9 cellular contexts compared by ENCODE assay signal in genomic region chr19:2044709-2045500, GRCh38. TPM values are rescaled to one million over a fixed set of nuclear protein-coding genes. Genes with fewer than 3 reads are reported as not detected.
A peak's percentile ranks its signal among the peaks of the same experiment; 100 is the strongest.
DNase-seq lines count a peak whose midpoint lies in the region; ATAC-seq, FAIRE-seq and TF ChIP-seq lines count a peak whose summit lies in the region.
"Had no signal": no experiment of that assay in that cellular context is flagged by ENCODE, and none has a peak within 500 bp of the region (broad histone marks: within the 10 kb centered on the region; RNA-seq: fewer than 3 reads in every experiment).

No MANE protein-coding gene starts in this region.

- H3K27me3 Mint-ChIP-seq in naive thymus-derived CD4-positive, alpha-beta T cell: no peaks in the 10 kb centered on the region
- no peaks in the 10 kb centered on the region for H3K27me3 Mint-ChIP-seq in mesothelial cell of epicardium (ENCODE audit: low read depth)

- TF ChIP-seq POLR2A in GM18951 (IDR thresholded peaks at IDR 0.05; ENCODE audit: extremely low read depth, insufficient read depth, insufficient read length) (peak; percentile 8), GM12878 (IDR thresholded peaks at IDR 0.05; ENCODE audit: low read depth, low read length) (peak; percentile 43)

- H3K36me3 Mint-ChIP-seq in naive thymus-derived CD4-positive, alpha-beta T cell: peaks cover 0 to 10% (median 0%) of the 10 kb centered on the region in 5 donors
- no peaks in the 10 kb centered on the region for H3K36me3 Mint-ChIP-seq in mesothelial cell of epicardium

- H3K9ac ChIP-seq in GM12878 (ENCODE audit: control insufficient read depth, insufficient read depth, low read length): no peak overlapping the region

- peaks cover 17 to 21% of the 10 kb centered on the region in 2 experiments for H3K36me3 ChIP-seq in GM12878 (ENCODE audit: control insufficient read depth in 2 of 2, insufficient read depth in 2 of 2, low read length in 1 of 2)
- peaks cover 0 to 84% (median 32%) of the 10 kb centered on the region in 3 experiments for H3K36me3 ChIP-seq in naive thymus-derived CD4-positive, alpha-beta T cell (ENCODE audit: control insufficient read depth in 2 of 3, insufficient read depth in 3 of 3, low read length in 3 of 3)

- no peak overlapping the region; the same call in 1 of the 2 replicates for H3K4me3 ChIP-seq in GM12878
- H3K4me3 ChIP-seq in naive thymus-derived CD4-positive, alpha-beta T cell (ENCODE audit: low read length): no peak overlapping the region

- no peaks in the 10 kb centered on the region for H3K9me3 Mint-ChIP-seq in naive thymus-derived CD4-positive, alpha-beta T cell
- H3K9me3 Mint-ChIP-seq in mesothelial cell of epicardium: no peaks in the 10 kb centered on the region

- TF ChIP-seq CTCF in 22Rv1 (IDR thresholded peaks at IDR 0.05) (no peak), GM12878 (IDR thresholded peaks at IDR 0.05 in 2 of 3, conservative IDR thresholded peaks at IDR 0.05 in 1 of 3; ENCODE audit: control insufficient read depth in 2 of 3, extremely low read depth in 1 of 3, insufficient read depth in 1 of 3, low read depth in 3 of 3, low read length in 3 of 3) (no peak), mesothelial cell of epicardium (IDR thresholded peaks at IDR 0.05; ENCODE audit: unreplicated experiment) (no peak)

- H3K4me2 ChIP-seq in GM12878 (ENCODE audit: control insufficient read depth, insufficient read depth): peak overlapping the region; percentile 50

- no peak for TF ChIP-seq RAD21 in GM12878 (IDR thresholded peaks at IDR 0.05; ENCODE audit: insufficient read depth, low read depth, low read length)

- CTCF ChIA-PET in GM12878 (lab: Yijun Ruan, JAX): interaction anchor here (1.0 kb wide), 1 partner anchor 10 kb away, joined by 3 read pairs; no protein-coding TSS in a partner anchor
- CTCF ChIA-PET in naive thymus-derived CD4-positive, alpha-beta T cell (lab: Charles Lee): no interaction called here

- H4K20me1 ChIP-seq in GM12878 (ENCODE audit: control insufficient read depth, insufficient read depth): peaks cover 13% of the 10 kb centered on the region

- H3K27ac ChIP-seq in 22Rv1: peak overlapping the region; percentile 71
- no peak overlapping the region for H3K27ac ChIP-seq in GM12878 (ENCODE audit: control insufficient read depth, insufficient read depth)
- H3K27ac ChIP-seq in naive thymus-derived CD4-positive, alpha-beta T cell (ENCODE audit: low read depth, low read length): peak overlapping the region; percentile 97

- no peaks in the 10 kb centered on the region for H3K9me3 ChIP-seq in GM12878 (replicated peaks; ENCODE audit: control insufficient read depth, insufficient read depth, low read length)
- H3K9me3 ChIP-seq in naive thymus-derived CD4-positive, alpha-beta T cell (ENCODE audit: control insufficient read depth in 2 of 3, low read length in 3 of 3): no peaks in the 10 kb centered on the region

- POLR2A ChIA-PET in GM12878 (lab: Charles Lee): interaction anchor here (1.0 to 4.3 kb wide), 2 partner anchors 22 to 49 kb away, joined by 3 to 37 read pairs; no protein-coding TSS in a partner anchor
- POLR2A ChIA-PET in naive thymus-derived CD4-positive, alpha-beta T cell (lab: Charles Lee): interaction anchor here (0.7 to 6.5 kb wide), 4 partner anchors 10 to 51 kb away, joined by 3 to 34 read pairs (median 16); no protein-coding TSS in a partner anchor

- intact Hi-C loops in GM12878 (cut with micrococcal nuclease; ENCODE audit: unreplicated experiment): no loop called here
- intact Hi-C loops in naive thymus-derived CD4-positive, alpha-beta T cell (cut with micrococcal nuclease): no loop called here

- peak overlapping the region in 7 of 9 donors; percentile 62 to 92 (median 78) for H3K27ac Mint-ChIP-seq in naive thymus-derived CD4-positive, alpha-beta T cell
- no peak overlapping the region for H3K27ac Mint-ChIP-seq in mesothelial cell of epicardium

- no peaks in the 10 kb centered on the region for H3K27me3 ChIP-seq in GM12878 (replicated peaks in 1 of 2; ENCODE audit: control insufficient read depth in 2 of 2, insufficient read depth in 2 of 2, low read length in 1 of 2)
- H3K27me3 ChIP-seq in naive thymus-derived CD4-positive, alpha-beta T cell (ENCODE audit: control insufficient read depth in 2 of 2, insufficient read depth in 2 of 2, low read length in 2 of 2): no peaks in the 10 kb centered on the region

- no peak for ATAC-seq in GM12878
- no peak for ATAC-seq in naive thymus-derived CD4-positive, alpha-beta T cell
- no peak for ATAC-seq in GM21528 (IDR thresholded peaks at IDR 0.05; ENCODE audit: low FRiP score, unreplicated experiment)

- peak overlapping the region in 4 of 10 donors; percentile 19 to 45 (median 32) for H3K4me3 Mint-ChIP-seq in naive thymus-derived CD4-positive, alpha-beta T cell
- no peak overlapping the region for H3K4me3 Mint-ChIP-seq in mesothelial cell of epicardium

- SMC1A ChIA-PET in GM12878 (lab: Charles Lee; ENCODE audit: uncharacterized antibody, unreplicated experiment): no interaction called here

- in situ Hi-C loops in GM18951 (cut with MboI; ENCODE audit: low sequenced_read_pairs, unreplicated experiment): no loop called here
- in situ Hi-C loops in GM12878 (cut with MboI): no loop called here

- no peak for TF ChIP-seq EP300 in GM12878 (IDR thresholded peaks at IDR 0.05; ENCODE audit: borderline replicate concordance in 1 of 2, control insufficient read depth in 1 of 2, low read depth in 2 of 2, low read length in 2 of 2)

- 67% methylated on average over 18 of the region's 18 CpGs for WGBS in GM12878 (ENCODE audit: insufficient coverage, insufficient replicate concordance, low lambda C conversion rate, missing lambda C conversion rate)

- peaks cover 50% of the 10 kb centered on the region for H3K4me1 ChIP-seq in GM12878 (ENCODE audit: control insufficient read depth, insufficient read depth, low read length)
- peaks cover 48 to 76% of the 10 kb centered on the region in 2 donors for H3K4me1 ChIP-seq in naive thymus-derived CD4-positive, alpha-beta T cell (ENCODE audit: control insufficient read depth in 2 of 2, insufficient read depth in 2 of 2, low read length in 2 of 2)

- H3K4me1 Mint-ChIP-seq in naive thymus-derived CD4-positive, alpha-beta T cell: peaks cover 4 to 60% (median 29%) of the 10 kb centered on the region in 7 donors
- peaks cover 21% of the 10 kb centered on the region for H3K4me1 Mint-ChIP-seq in mesothelial cell of epicardium

- RAD21 ChIA-PET in GM12878 (lab: Charles Lee; ENCODE audit: unreplicated experiment): interaction anchor here (0.5 kb wide), 2 partner anchors 25 to 39 kb away, joined by 3 to 4 read pairs; no protein-coding TSS in a partner anchor

- peaks cover 68% of the 10 kb centered on the region for H3K79me2 ChIP-seq in GM12878 (ENCODE audit: control insufficient read depth, insufficient read depth, low read length)

- H2AFZ ChIP-seq in GM12878 (ENCODE audit: control insufficient read depth, low read depth, low read length): no peak overlapping the region

- BruUV-seq in GM12878 (replicated peaks; lab: Mats Ljungman, UMichigan): no TSS peak

- DNase-seq in GM12878 (ENCODE audit: low read depth, low spot score) (no peak), mucosa of gallbladder (ENCODE audit: low spot score) (no peak), hypothalamus (lab: John Stamatoyannopoulos, UW) (no peak), mesothelial cell of epicardium (ENCODE audit: low spot score in 2 of 2, unreplicated experiment in 2 of 2) (no peak)
- no peak for DNase-seq in naive thymus-derived CD4-positive, alpha-beta T cell
- DNase-seq: stimulated activated CD8-positive, alpha-beta memory T cell treated with anti-CD3 and anti-CD28 coated beads, Interleukin-4, amount 100 ng/mL, for 48 hours had no signal

- no peak for FAIRE-seq in GM12878 (lab: Jason Lieb, UNC)

RNA-seq across cellular contexts. Expression of gene MKNK2, which starts 6.1 kb away (rescaled TPM):
- 200 and 243 TPM in 2 replicates for total RNA-seq in GM12878 (2013; cell fraction: nucleolus; rRNA removed)
- total RNA-seq in GM12878 (2014; rRNA removed): 159 and 168 TPM in 2 replicates
- total RNA-seq in GM12878 (2014; rRNA removed; fragmentation: Illumina TruSeq; extraction: Trizol): 70.3 and 77.9 TPM in 2 replicates
- 365 and 378 TPM in 2 replicates for total RNA-seq in GM12878 (2021)
- 99.4 TPM for polyA plus RNA-seq in GM12878 (2011; ENCODE audit: low read depth)
- polyA plus RNA-seq in GM12878 (2011; rRNA removed): 113 and 223 TPM in 2 replicates
- 264 and 354 TPM in 2 replicates for polyA plus RNA-seq in GM12878 (2011; cell fraction: cytosol; rRNA removed)
- 566 and 615 TPM in 2 replicates for polyA plus RNA-seq in GM12878 (2011; cell fraction: nucleus; rRNA removed)
- 257 and 345 TPM in 2 replicates for polyA plus RNA-seq in GM12878 (2012)
- polyA plus RNA-seq in GM12878 (2014; fragmentation: Illumina TruSeq; extraction: Trizol): 29.6 and 61.9 TPM in 2 replicates
- 10 to 100 TPM in 1 of 2 experiments, 1 to 10 TPM in 1; 9.6 to 17.6 TPM for polyA plus RNA-seq in GM12878 (2014; fragmentation: Nextera tagmentation; extraction: Ambion mirVana)
- 195 and 218 TPM in 2 replicates for polyA plus RNA-seq in GM12878 (2014; rRNA removed)
- 10 to 100 TPM; 38.3 to 53.3 TPM for polyA plus RNA-seq in GM12878 (2016; fragmentation: Nextera tagmentation; extraction: Ambion mirVana)
- polyA minus RNA-seq in GM12878 (2011; rRNA and poly(A)+ RNA removed): 188 and 408 TPM in 2 replicates
- 223 and 291 TPM in 2 replicates for polyA minus RNA-seq in GM12878 (2011; cell fraction: cytosol; rRNA and poly(A)+ RNA removed)
- 114 and 130 TPM in 2 replicates for polyA minus RNA-seq in GM12878 (2011; cell fraction: nucleus; rRNA and poly(A)+ RNA removed)
- 100 to 1,000 TPM; 190 to 347 (median 238) TPM for total RNA-seq in naive thymus-derived CD4-positive, alpha-beta T cell
- 10 to 100 TPM; 28.8 to 52.9 TPM for polyA plus RNA-seq in naive thymus-derived CD4-positive, alpha-beta T cell
- 246 TPM for total RNA-seq in mucosa of gallbladder
- 92.6 to 97.1 TPM (median 95.9 TPM) in 3 replicates for total RNA-seq in mesothelial cell of epicardium

RNA-seq across cellular contexts. Expression of gene BTBD2, which starts 29.4 kb away (rescaled TPM):
- 28.6 and 36.5 TPM in 2 replicates for total RNA-seq in GM12878 (2013; cell fraction: nucleolus; rRNA removed)
- total RNA-seq in GM12878 (2014; rRNA removed) (18.3 and 19.9 TPM in 2 replicates), GM12878 (2014; rRNA removed; fragmentation: Illumina TruSeq; extraction: Trizol) (8.2 and 10.6 TPM in 2 replicates), GM12878 (2021) (62.2 and 66.2 TPM in 2 replicates), mucosa of gallbladder (92.2 TPM), mesothelial cell of epicardium (112 to 118 TPM (median 114 TPM) in 3 replicates)
- 14.1 TPM for polyA plus RNA-seq in GM12878 (2011; ENCODE audit: low read depth)
- polyA plus RNA-seq in GM12878 (2011; rRNA removed) (8.8 and 18.6 TPM in 2 replicates), GM12878 (2014; fragmentation: Illumina TruSeq; extraction: Trizol) (3.2 and 10.1 TPM in 2 replicates), GM12878 (2014; fragmentation: Nextera tagmentation; extraction: Ambion mirVana) (under 1 TPM; 0.13 to 0.37 TPM), GM12878 (2014; rRNA removed) (45.4 and 50.9 TPM in 2 replicates), GM12878 (2016; fragmentation: Nextera tagmentation; extraction: Ambion mirVana) (1 to 10 TPM; 4.5 to 5.5 TPM)
- polyA plus RNA-seq in GM12878 (2011; cell fraction: cytosol; rRNA removed): 17.6 and 23.3 TPM in 2 replicates
- polyA plus RNA-seq in GM12878 (2011; cell fraction: nucleus; rRNA removed): 31.2 and 32.5 TPM in 2 replicates
- polyA plus RNA-seq in GM12878 (2012): 56.8 and 72.7 TPM in 2 replicates
- polyA minus RNA-seq in GM12878 (2011; rRNA and poly(A)+ RNA removed): 7.7 and 16.5 TPM in 2 replicates
- 16.2 TPM in 2 replicates for polyA minus RNA-seq in GM12878 (2011; cell fraction: cytosol; rRNA and poly(A)+ RNA removed)
- polyA minus RNA-seq in GM12878 (2011; cell fraction: nucleus; rRNA and poly(A)+ RNA removed): 5.9 and 13.0 TPM in 2 replicates
- total RNA-seq in naive thymus-derived CD4-positive, alpha-beta T cell: 10 to 100 TPM; 53.0 to 70.8 (median 67.5) TPM
- 1 to 10 TPM; 5.2 to 6.5 TPM for polyA plus RNA-seq in naive thymus-derived CD4-positive, alpha-beta T cell

RNA-seq across cellular contexts. Expression of gene MOB3A, which starts 51.2 kb away (rescaled TPM):
- 153 and 159 TPM in 2 replicates for total RNA-seq in GM12878 (2013; cell fraction: nucleolus; rRNA removed)
- total RNA-seq in GM12878 (2014; rRNA removed) (56.6 and 69.6 TPM in 2 replicates), GM12878 (2014; rRNA removed; fragmentation: Illumina TruSeq; extraction: Trizol) (32.7 and 40.5 TPM in 2 replicates), GM12878 (2021) (176 and 181 TPM in 2 replicates), mucosa of gallbladder (59.0 TPM), mesothelial cell of epicardium (33.0 to 34.7 TPM (median 34.1 TPM) in 3 replicates)
- polyA plus RNA-seq in GM12878 (2011; ENCODE audit: low read depth): 73.8 TPM
- polyA plus RNA-seq in GM12878 (2011; rRNA removed) (71.7 and 229 TPM in 2 replicates), GM12878 (2014; fragmentation: Illumina TruSeq; extraction: Trizol) (54.2 and 82.9 TPM in 2 replicates), GM12878 (2014; fragmentation: Nextera tagmentation; extraction: Ambion mirVana) (10 to 100 TPM in 1 of 2 experiments, 1 to 10 TPM in 1; 7.5 to 10.9 TPM), GM12878 (2014; rRNA removed) (123 and 147 TPM in 2 replicates), GM12878 (2016; fragmentation: Nextera tagmentation; extraction: Ambion mirVana) (10 to 100 TPM; 79.3 to 79.5 TPM)
- 315 and 350 TPM in 2 replicates for polyA plus RNA-seq in GM12878 (2011; cell fraction: cytosol; rRNA removed)
- 137 and 163 TPM in 2 replicates for polyA plus RNA-seq in GM12878 (2011; cell fraction: nucleus; rRNA removed)
- 168 TPM in 2 replicates for polyA plus RNA-seq in GM12878 (2012)
- 236 and 392 TPM in 2 replicates for polyA minus RNA-seq in GM12878 (2011; rRNA and poly(A)+ RNA removed)
- 239 TPM in 2 replicates for polyA minus RNA-seq in GM12878 (2011; cell fraction: cytosol; rRNA and poly(A)+ RNA removed)
- 54.2 and 86.9 TPM in 2 replicates for polyA minus RNA-seq in GM12878 (2011; cell fraction: nucleus; rRNA and poly(A)+ RNA removed)
- total RNA-seq in naive thymus-derived CD4-positive, alpha-beta T cell: 100 to 1,000 TPM in 4 of 5 experiments, 10 to 100 TPM in 1; 93.2 to 269 (median 117) TPM
- polyA plus RNA-seq in naive thymus-derived CD4-positive, alpha-beta T cell: 100 to 1,000 TPM in 1 of 2 donors, 10 to 100 TPM in 1; 49.5 to 114 TPM

RNA-seq across cellular contexts. Expression of gene IZUMO4, which starts 51.8 kb away (rescaled TPM):
- total RNA-seq in GM12878 (2013; cell fraction: nucleolus; rRNA removed): 35.1 and 37.8 TPM in 2 replicates
- total RNA-seq in GM12878 (2014; rRNA removed): 20.7 and 22.3 TPM in 2 replicates
- 7.2 and 7.6 TPM in 2 replicates for total RNA-seq in GM12878 (2014; rRNA removed; fragmentation: Illumina TruSeq; extraction: Trizol)
- 12.0 and 14.6 TPM in 2 replicates for total RNA-seq in GM12878 (2021)
- polyA plus RNA-seq in GM12878 (2011; ENCODE audit: low read depth): 16.5 TPM
- 14.2 and 22.9 TPM in 2 replicates for polyA plus RNA-seq in GM12878 (2011; rRNA removed)
- 23.3 and 39.9 TPM in 2 replicates for polyA plus RNA-seq in GM12878 (2011; cell fraction: cytosol; rRNA removed)
- polyA plus RNA-seq in GM12878 (2011; cell fraction: nucleus; rRNA removed): 285 and 407 TPM in 2 replicates
- polyA plus RNA-seq in GM12878 (2012): 52.8 and 57.2 TPM in 2 replicates
- 3.8 and 7.3 TPM in 2 replicates for polyA plus RNA-seq in GM12878 (2014; fragmentation: Illumina TruSeq; extraction: Trizol)
- polyA plus RNA-seq in GM12878 (2014; fragmentation: Nextera tagmentation; extraction: Ambion mirVana): 1 to 10 TPM in 1 of 2 experiments, under 1 TPM in 1; 0.53 to 1.9 TPM
- polyA plus RNA-seq in GM12878 (2014; rRNA removed): 27.1 and 30.3 TPM in 2 replicates
- polyA plus RNA-seq in GM12878 (2016; fragmentation: Nextera tagmentation; extraction: Ambion mirVana): 1 to 10 TPM; 5.5 to 6.9 TPM
- 7.2 and 11.1 TPM in 2 replicates for polyA minus RNA-seq in GM12878 (2011; rRNA and poly(A)+ RNA removed)
- polyA minus RNA-seq in GM12878 (2011; cell fraction: cytosol; rRNA and poly(A)+ RNA removed): 4.0 and 5.9 TPM in 2 replicates
- 23.2 and 25.0 TPM in 2 replicates for polyA minus RNA-seq in GM12878 (2011; cell fraction: nucleus; rRNA and poly(A)+ RNA removed)
- 10 to 100 TPM; 12.2 to 26.8 (median 15.7) TPM for total RNA-seq in naive thymus-derived CD4-positive, alpha-beta T cell
- 1 to 10 TPM in 1 of 2 donors, under 1 TPM in 1; 0.73 to 1.9 TPM for polyA plus RNA-seq in naive thymus-derived CD4-positive, alpha-beta T cell
- 11.5 TPM for total RNA-seq in mucosa of gallbladder
- total RNA-seq in mesothelial cell of epicardium: 11.0 to 14.4 TPM (median 13.8 TPM) in 3 replicates
